In the genomic region with DNA sequence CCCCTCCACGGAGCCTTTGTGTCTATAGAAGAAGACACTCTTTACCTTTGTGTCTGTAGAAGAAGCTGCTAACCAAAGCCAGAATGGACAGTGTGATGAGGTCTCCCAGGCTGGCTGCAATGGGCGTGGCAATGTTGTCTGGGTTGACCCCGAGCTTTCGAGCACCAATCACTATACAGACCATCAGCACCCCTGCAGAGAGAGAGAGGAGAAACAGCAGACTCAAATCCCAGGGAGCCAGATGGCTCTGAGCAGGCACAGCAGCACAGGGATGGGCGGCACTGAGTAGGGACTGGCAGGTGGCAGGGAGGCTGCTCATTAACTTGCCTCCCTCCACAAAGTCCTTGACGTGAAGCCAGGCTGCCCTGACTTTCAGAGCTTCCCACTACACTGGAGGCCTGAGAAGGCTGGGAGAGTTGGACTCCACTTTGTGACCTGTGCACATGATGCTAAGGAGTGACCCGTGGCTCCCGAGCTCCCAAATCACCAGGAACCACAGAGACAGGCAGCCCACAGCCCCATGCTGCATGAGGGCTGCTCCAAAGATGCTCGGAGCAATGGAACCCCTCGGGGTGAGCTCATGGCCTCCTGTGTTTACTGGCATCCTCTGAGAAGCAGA, we compare ENCODE assay signal across 19 cellular contexts. TPM values are rescaled to one million over a fixed set of nuclear protein-coding genes. Genes with fewer than 3 reads are reported as not detected.
DNase-seq lines count a peak whose midpoint lies in the region; TF ChIP-seq lines count a peak whose summit lies in the region.
"Had no signal": no experiment of that assay in that cellular context is flagged by ENCODE, and none has a peak within 500 bp of the region (broad histone marks: within the 10 kb centered on the region; RNA-seq: fewer than 3 reads in every experiment).

No MANE protein-coding gene starts in this region.

- peaks cover 5% of the 10 kb centered on the region for H3K9me3 Mint-ChIP-seq in glutamatergic neuron (ENCODE audit: unreplicated experiment)
- H3K9me3 Mint-ChIP-seq: CD4-positive, alpha-beta T cell had no signal

- no peak for TF ChIP-seq POLR2A in vagina (IDR thresholded peaks at IDR 0.05)

- no peaks in the 10 kb centered on the region for H3K27me3 ChIP-seq in vagina
- H3K27me3 ChIP-seq: SJSA1 had no signal

- in situ Hi-C loops in GM13977 (cut with MboI; ENCODE audit: low pct_unique_long_range_greater_than_20kb, low sequenced_read_pairs, unreplicated experiment), result no loop called here

- no peak overlapping the region for H3K4me3 Mint-ChIP-seq in glutamatergic neuron (ENCODE audit: unreplicated experiment)
- H3K4me3 Mint-ChIP-seq: CD4-positive, alpha-beta T cell had no signal

- peak; percentile 32 for DNase-seq in activated CD8-positive, alpha-beta memory T cell treated with anti-CD3 and anti-CD28 coated beads for 24 hours
- DNase-seq in activated CD8-positive, alpha-beta memory T cell treated with anti-CD3 and anti-CD28 coated beads, Interleukin-2, amount 50 U/mL, for 48 hours, result no peak
- DNase-seq in NCI-H524 treated with DMSO at 0.1 percent for 48 hours (lab: John Stamatoyannopoulos, UW), result peak; percentile 97
- peak; percentile 57 for DNase-seq in glutamatergic neuron
- DNase-seq in vagina (ENCODE audit: extremely low spot score in 2 of 2), result peak; percentile 65 to 70
- no peak for DNase-seq in middle frontal gyrus (ENCODE audit: extremely low spot score, low spot score)
- DNase-seq in GM13977 (ENCODE audit: low spot score), result no peak
- no peak for DNase-seq in midbrain (lab: John Stamatoyannopoulos, UW)
- DNase-seq: AML-193; Calu3; CD4-positive, alpha-beta T cell; IMR-90; NCI-H1436 treated with DMSO at 0.1 percent for 48 hours; PC-3; SW 1271 had no signal

- H3K27me3 Mint-ChIP-seq in glutamatergic neuron (ENCODE audit: unreplicated experiment), result peaks cover 12% of the 10 kb centered on the region
- H3K27me3 Mint-ChIP-seq: CD4-positive, alpha-beta T cell had no signal

- H3K4me1 Mint-ChIP-seq in glutamatergic neuron (ENCODE audit: low read depth, unreplicated experiment), result peaks cover 11% of the 10 kb centered on the region

- TF ChIP-seq CTCF in glutamatergic neuron (IDR thresholded peaks at IDR 0.05; ENCODE audit: partially characterized antibody, unreplicated experiment) (no peak), vagina (IDR thresholded peaks at IDR 0.05) (no peak), GM13977 (IDR thresholded peaks at IDR 0.05; ENCODE audit: extremely low read depth, insufficient read depth, missing control alignments) (no peak)

- H3K36me3 ChIP-seq in vagina, result peaks cover 0 to 14% of the 10 kb centered on the region in 2 donors
- H3K36me3 ChIP-seq: SJSA1 had no signal

- peaks cover 29% of the 10 kb centered on the region for H3K36me3 Mint-ChIP-seq in glutamatergic neuron (ENCODE audit: unreplicated experiment)

- no peak overlapping the region for H3K4me3 ChIP-seq in vagina
- H3K4me3 ChIP-seq: A549, SJSA1 had no signal

- H3K9me3 ChIP-seq in vagina, result no peaks in the 10 kb centered on the region
- H3K9me3 ChIP-seq: A549 had no signal

- H3K27ac ChIP-seq in vagina, result no peak overlapping the region
- H3K27ac ChIP-seq: A549, SJSA1 had no signal

- no peaks in the 10 kb centered on the region for H3K4me1 ChIP-seq in vagina
- H3K4me1 ChIP-seq: A549, SJSA1 had no signal

- intact Hi-C loops in vagina (cut with DNase I), result no loop called here

- peak overlapping the region; percentile 80 for H3K27ac Mint-ChIP-seq in glutamatergic neuron (ENCODE audit: unreplicated experiment)
- H3K27ac Mint-ChIP-seq: CD4-positive, alpha-beta T cell had no signal

RNA-seq across cellular contexts. Expression of a gene that starts 53.9 kb away (rescaled TPM):
- total RNA-seq in glutamatergic neuron (ENCODE audit: unreplicated experiment), result not detected
- not detected for total RNA-seq in vagina
- total RNA-seq: IMR-90, LHCN-M2, NCI-H460, SJSA1 had no signal

Comparison
In these comparisons a context has a peak if more than half of its experiments do, and no peak if none do; other contexts are left out.
1. DNase-seq: peak in activated CD8-positive, alpha-beta memory T cell treated with anti-CD3 and anti-CD28 coated beads for 24 hours (single experiment), NCI-H524 treated with DMSO at 0.1 percent for 48 hours (single experiment), glutamatergic neuron (single experiment) and vagina (2 of 2); none in activated CD8-positive, alpha-beta memory T cell treated with anti-CD3 and anti-CD28 coated beads, Interleukin-2, amount 50 U/mL, for 48 hours (single experiment), middle frontal gyrus (single experiment), GM13977 (single experiment) and midbrain (single experiment).